9 cellular contexts compared by ENCODE assay signal in genomic region chr5:40271476-40271875, GRCh38.
"Had no signal": no experiment of that assay in that cellular context is flagged by ENCODE, and none has a peak within 500 bp of the region (broad histone marks: within the 10 kb centered on the region; RNA-seq: fewer than 3 reads in every experiment).

No MANE protein-coding gene starts in this region.

- H3K4me3 Mint-ChIP-seq: GM23338, HFFc6, IgD-negative memory B cell had no signal

- H3K27ac ChIP-seq: HL-60 had no signal

- FAIRE-seq: H1, HepG2 had no signal

- H3K36me3 Mint-ChIP-seq: IgD-negative memory B cell had no signal

- H3K9me3 ChIP-seq: HAP-1 had no signal

- H3K4me1 ChIP-seq: HAP-1 had no signal

- H2AFZ ChIP-seq: GM23338 had no signal

- H3K27me3 Mint-ChIP-seq: IgD-negative memory B cell had no signal

- ATAC-seq: GM23338, HCT116, HepG2 had no signal

- H3K27ac Mint-ChIP-seq: GM23338, HFFc6, IgD-negative memory B cell had no signal

- DNase-seq: H7, HFFc6 had no signal

- H3K9me3 Mint-ChIP-seq: GM23338, HFFc6 had no signal

- H3K36me3 ChIP-seq: HAP-1 had no signal

- H3K4me3 ChIP-seq: GM23338, HAP-1 had no signal

- H3K4me2 ChIP-seq: GM23338 had no signal
